8 cellular contexts compared by ENCODE assay signal in genomic region chrX:48468693-48469691, GRCh38. TPM values are rescaled to one million over a fixed set of nuclear protein-coding genes. Genes with fewer than 3 reads are reported as not detected.
A peak's percentile ranks its signal among the peaks of the same experiment; 100 is the strongest.
DNase-seq lines count a peak whose midpoint lies in the region; ATAC-seq and TF ChIP-seq lines count a peak whose summit lies in the region.

No MANE protein-coding gene starts in this region.

- CTCF ChIA-PET in CD8-positive, alpha-beta T cell (lab: Charles Lee) = interaction anchor here (0.6 to 1.8 kb wide), 6 partner anchors 40 to 509 kb away, joined by 3 to 4 read pairs (median 3); no protein-coding TSS in a partner anchor
- CTCF ChIA-PET in activated CD8-positive, alpha-beta T cell treated with anti-CD3 and anti-CD28 coated beads, Interleukin-2, amount 10 ng/mL, durations not matched to agents 7 days and 5 days (lab: Charles Lee) = interaction anchor here (0.7 to 2.9 kb wide), 3 partner anchors 67 to 374 kb away, joined by 3 to 13 read pairs (median 4); partner anchors contain the start of gene TBC1D25
- CTCF ChIA-PET in mammary epithelial cell (lab: Charles Lee; ENCODE audit: low non-redundant PET) = no interaction called here

- no peak for TF ChIP-seq CTCF in CD8-positive, alpha-beta T cell (IDR thresholded peaks at IDR 0.05)
- TF ChIP-seq CTCF in glutamatergic neuron (IDR thresholded peaks at IDR 0.05; ENCODE audit: partially characterized antibody, unreplicated experiment) = no peak
- TF ChIP-seq CTCF in mammary epithelial cell (conservative IDR thresholded peaks at IDR 0.05 in 1 of 2, IDR thresholded peaks at IDR 0.05 in 1 of 2; ENCODE audit: extremely low read depth in 1 of 2, insufficient read depth in 1 of 2, low read depth in 1 of 2, low read length in 2 of 2) = no peak

- ATAC-seq in CD8-positive, alpha-beta T cell = peak; percentile 65
- peak; percentile 46 for ATAC-seq in HG03432 (IDR thresholded peaks at IDR 0.05; ENCODE audit: unreplicated experiment)
- peak; percentile 70 for ATAC-seq in activated CD8-positive, alpha-beta T cell treated with anti-CD3 and anti-CD28 coated beads, Interleukin-2, amount 10 ng/mL, durations not matched to agents 7 days and 5 days
- ATAC-seq in HG03442 (IDR thresholded peaks at IDR 0.05; ENCODE audit: unreplicated experiment) = no peak

- H3K27ac Mint-ChIP-seq in CD8-positive, alpha-beta T cell = peak overlapping the region; percentile 75
- peak overlapping the region; percentile 90 for H3K27ac Mint-ChIP-seq in activated CD8-positive, alpha-beta T cell treated with anti-CD3 and anti-CD28 coated beads, Interleukin-2, amount 10 ng/mL, durations not matched to agents 7 days and 5 days
- peak overlapping the region; percentile 97 for H3K27ac Mint-ChIP-seq in glutamatergic neuron (ENCODE audit: unreplicated experiment)

- H3K9ac ChIP-seq in mammary epithelial cell (ENCODE audit: insufficient read depth, low read length) = no peak overlapping the region

- peak overlapping the region; percentile 70 for H3K4me3 ChIP-seq in CD8-positive, alpha-beta T cell (ENCODE audit: low read depth, low read length)
- H3K4me3 ChIP-seq in mammary epithelial cell (replicated peaks in 1 of 3; ENCODE audit: insufficient read depth in 1 of 3, low read depth in 2 of 3, low read length in 3 of 3) = no peak overlapping the region

- no peak overlapping the region for H2AFZ ChIP-seq in mammary epithelial cell (ENCODE audit: low read depth, low read length)

- H3K4me1 ChIP-seq in CD8-positive, alpha-beta T cell (ENCODE audit: insufficient read depth, low read length) = peaks cover 5% of the 10 kb centered on the region
- H3K4me1 ChIP-seq in mammary epithelial cell (ENCODE audit: insufficient read depth, low read length) = peaks cover 16% of the 10 kb centered on the region

- no peaks in the 10 kb centered on the region for H3K36me3 ChIP-seq in CD8-positive, alpha-beta T cell (ENCODE audit: insufficient read depth, low read length)
- no peaks in the 10 kb centered on the region for H3K36me3 ChIP-seq in mammary epithelial cell (ENCODE audit: insufficient read depth, low read length)

- peak overlapping the region; percentile 44 for H3K27ac ChIP-seq in CD8-positive, alpha-beta T cell (ENCODE audit: low read depth, low read length)
- H3K27ac ChIP-seq in mammary epithelial cell (ENCODE audit: insufficient read depth, low read depth, low read length) = no peak overlapping the region

- no peaks in the 10 kb centered on the region for H4K20me1 ChIP-seq in mammary epithelial cell (ENCODE audit: insufficient read depth, low read length)

- no peaks in the 10 kb centered on the region for H3K9me3 ChIP-seq in CD8-positive, alpha-beta T cell (ENCODE audit: low read length)
- no peaks in the 10 kb centered on the region for H3K9me3 ChIP-seq in mammary epithelial cell (replicated peaks; ENCODE audit: insufficient read depth, low read length)

- dilution Hi-C loops in mammary epithelial cell (cut with HindIII; ENCODE audit: low sequenced_read_pairs) = no loop called here

- intact Hi-C loops in CD8-positive, alpha-beta T cell (cut with DNase I, micrococcal nuclease) = loop anchor here in 1 of 2 experiments (1.0 kb wide), 2 partner anchors 380 to 386 kb away; no protein-coding TSS in a partner anchor
- intact Hi-C loops in mammary epithelial cell (cut with micrococcal nuclease) = no loop called here

- no TSS peak for BruUV-seq in mammary epithelial cell (replicated peaks; lab: Mats Ljungman, UMichigan)

- peaks cover 20% of the 10 kb centered on the region for H3K4me1 Mint-ChIP-seq in CD8-positive, alpha-beta T cell (ENCODE audit: low read depth)
- peaks cover 59% of the 10 kb centered on the region for H3K4me1 Mint-ChIP-seq in activated CD8-positive, alpha-beta T cell treated with anti-CD3 and anti-CD28 coated beads, Interleukin-2, amount 10 ng/mL, durations not matched to agents 7 days and 5 days (ENCODE audit: low read depth)
- peaks cover 44% of the 10 kb centered on the region for H3K4me1 Mint-ChIP-seq in glutamatergic neuron (ENCODE audit: low read depth, unreplicated experiment)

- H3K27me3 Mint-ChIP-seq in CD8-positive, alpha-beta T cell (ENCODE audit: low read depth) = no peaks in the 10 kb centered on the region
- H3K27me3 Mint-ChIP-seq in activated CD8-positive, alpha-beta T cell treated with anti-CD3 and anti-CD28 coated beads, Interleukin-2, amount 10 ng/mL, durations not matched to agents 7 days and 5 days (ENCODE audit: low read depth) = no peaks in the 10 kb centered on the region
- peaks cover 18% of the 10 kb centered on the region for H3K27me3 Mint-ChIP-seq in glutamatergic neuron (ENCODE audit: unreplicated experiment)

- WGBS in mammary epithelial cell (ENCODE audit: low coverage, missing lambda C conversion rate) = 74% methylated on average over 14 of the region's 23 CpGs

- H3K27me3 ChIP-seq in CD8-positive, alpha-beta T cell (ENCODE audit: insufficient read depth, low read length) = no peaks in the 10 kb centered on the region
- H3K27me3 ChIP-seq in mammary epithelial cell (ENCODE audit: insufficient read depth, low read length) = no peaks in the 10 kb centered on the region

- no peak overlapping the region for H3K4me2 ChIP-seq in mammary epithelial cell (ENCODE audit: insufficient read depth, low read depth, low read length)

- no peaks in the 10 kb centered on the region for H3K9me3 Mint-ChIP-seq in CD8-positive, alpha-beta T cell
- H3K9me3 Mint-ChIP-seq in activated CD8-positive, alpha-beta T cell treated with anti-CD3 and anti-CD28 coated beads, Interleukin-2, amount 10 ng/mL, durations not matched to agents 7 days and 5 days (ENCODE audit: insufficient read depth) = no peaks in the 10 kb centered on the region
- H3K9me3 Mint-ChIP-seq in glutamatergic neuron (ENCODE audit: unreplicated experiment) = peaks cover 23% of the 10 kb centered on the region

- peaks cover 14% of the 10 kb centered on the region for H3K36me3 Mint-ChIP-seq in CD8-positive, alpha-beta T cell
- H3K36me3 Mint-ChIP-seq in activated CD8-positive, alpha-beta T cell treated with anti-CD3 and anti-CD28 coated beads, Interleukin-2, amount 10 ng/mL, durations not matched to agents 7 days and 5 days (ENCODE audit: low read depth) = peaks cover 35% of the 10 kb centered on the region
- no peaks in the 10 kb centered on the region for H3K36me3 Mint-ChIP-seq in glutamatergic neuron (ENCODE audit: unreplicated experiment)

- POLR2A ChIA-PET in CD8-positive, alpha-beta T cell (lab: Charles Lee) = interaction anchor here (0.6 to 1.0 kb wide), 2 partner anchors 18 to 105 kb away, joined by 3 read pairs; partner anchors contain the start of gene RBM3
- POLR2A ChIA-PET in activated CD8-positive, alpha-beta T cell treated with anti-CD3 and anti-CD28 coated beads, Interleukin-2, amount 10 ng/mL, durations not matched to agents 7 days and 5 days (lab: Charles Lee) = interaction anchor here (0.6 to 2.7 kb wide), 5 partner anchors 53 to 1230 kb away, joined by 3 to 9 read pairs (median 4); partner anchors contain the start of genes EBP and RBM3

- peak overlapping the region; percentile 89 for H3K4me3 Mint-ChIP-seq in CD8-positive, alpha-beta T cell
- peak overlapping the region; percentile 97 for H3K4me3 Mint-ChIP-seq in activated CD8-positive, alpha-beta T cell treated with anti-CD3 and anti-CD28 coated beads, Interleukin-2, amount 10 ng/mL, durations not matched to agents 7 days and 5 days
- H3K4me3 Mint-ChIP-seq in glutamatergic neuron (ENCODE audit: unreplicated experiment) = peak overlapping the region; percentile 98

- H3K79me2 ChIP-seq in mammary epithelial cell (ENCODE audit: insufficient read depth, low read length) = no peaks in the 10 kb centered on the region

- in situ Hi-C loops in mammary epithelial cell (cut with MboI; ENCODE audit: low sequenced_read_pairs in 2 of 2) = no loop called here

- peak in 5 of 7 experiments; percentile 14 to 63 (median 37) for DNase-seq in CD8-positive, alpha-beta T cell
- peak; percentile 64 for DNase-seq in activated CD8-positive, alpha-beta T cell treated with anti-CD3 and anti-CD28 coated beads, Interleukin-2, amount 10 ng/mL, durations not matched to agents 7 days and 5 days
- peak; percentile 44 for DNase-seq in glutamatergic neuron
- peak; percentile 12 for DNase-seq in stimulated activated CD8-positive, alpha-beta memory T cell treated with anti-CD3 and anti-CD28 coated beads, Interleukin-15, amount 100 ng/mL, for 24 hours (ENCODE audit: low read depth)
- no peak for DNase-seq in NCI-H2196 treated with DMSO at 0.1 percent for 48 hours (lab: John Stamatoyannopoulos, UW; ENCODE audit: unreplicated experiment)
- DNase-seq in mammary epithelial cell = no peak

RNA-seq across cellular contexts. Expression of gene SLC38A5, which starts 1.1 kb away (rescaled TPM):
- total RNA-seq in CD8-positive, alpha-beta T cell = 1 to 10 TPM; 8.1 to 8.4 TPM
- total RNA-seq in activated CD8-positive, alpha-beta T cell treated with anti-CD3 and anti-CD28 coated beads, Interleukin-2, amount 10 ng/mL, durations not matched to agents 7 days and 5 days = 10 to 100 TPM; 86.0 to 88.0 TPM
- 136 TPM for total RNA-seq in glutamatergic neuron (ENCODE audit: unreplicated experiment)
- 1 to 10 TPM; 1.5 to 4.5 TPM for total RNA-seq in mammary epithelial cell
- polyA plus RNA-seq in mammary epithelial cell = 2.1 TPM
- 18.6 TPM for polyA minus RNA-seq in mammary epithelial cell

RNA-seq across cellular contexts. Expression of gene FTSJ1, which starts 7.0 kb away (rescaled TPM):
- 10 to 100 TPM; 61.4 to 67.4 TPM for total RNA-seq in CD8-positive, alpha-beta T cell
- total RNA-seq in activated CD8-positive, alpha-beta T cell treated with anti-CD3 and anti-CD28 coated beads, Interleukin-2, amount 10 ng/mL, durations not matched to agents 7 days and 5 days = 10 to 100 TPM; 64.9 to 72.0 TPM
- total RNA-seq in glutamatergic neuron (ENCODE audit: unreplicated experiment) = 87.6 TPM
- total RNA-seq in mammary epithelial cell = 100 to 1,000 TPM; 112 to 126 TPM
- polyA plus RNA-seq in mammary epithelial cell = 113 TPM
- 117 TPM for polyA minus RNA-seq in mammary epithelial cell

RNA-seq across cellular contexts. Expression of gene PORCN, which starts 39.8 kb away (rescaled TPM):
- 10 to 100 TPM; 18.3 to 19.8 TPM for total RNA-seq in CD8-positive, alpha-beta T cell
- total RNA-seq in activated CD8-positive, alpha-beta T cell treated with anti-CD3 and anti-CD28 coated beads, Interleukin-2, amount 10 ng/mL, durations not matched to agents 7 days and 5 days = 10 to 100 TPM; 19.4 to 22.7 TPM
- total RNA-seq in glutamatergic neuron (ENCODE audit: unreplicated experiment) (18.6 TPM), mammary epithelial cell (100 to 1,000 TPM in 1 of 2 donors, 10 to 100 TPM in 1; 36.2 to 113 TPM)
- 86.4 TPM for polyA plus RNA-seq in mammary epithelial cell
- 111 TPM for polyA minus RNA-seq in mammary epithelial cell

RNA-seq across cellular contexts. Expression of gene EBP, which starts 52.6 kb away (rescaled TPM):
- 10 to 100 TPM; 55.2 to 56.9 TPM for total RNA-seq in CD8-positive, alpha-beta T cell
- 100 to 1,000 TPM; 338 to 344 TPM for total RNA-seq in activated CD8-positive, alpha-beta T cell treated with anti-CD3 and anti-CD28 coated beads, Interleukin-2, amount 10 ng/mL, durations not matched to agents 7 days and 5 days
- 132 TPM for total RNA-seq in glutamatergic neuron (ENCODE audit: unreplicated experiment)
- 100 to 1,000 TPM in 1 of 2 donors, 10 to 100 TPM in 1; 86.4 to 292 TPM for total RNA-seq in mammary epithelial cell
- polyA plus RNA-seq in mammary epithelial cell = 538 TPM
- 972 TPM for polyA minus RNA-seq in mammary epithelial cell

RNA-seq across cellular contexts. Expression of gene SSX4B, which starts 57.2 kb away (rescaled TPM):
- total RNA-seq in CD8-positive, alpha-beta T cell = not detected
- not detected for total RNA-seq in activated CD8-positive, alpha-beta T cell treated with anti-CD3 and anti-CD28 coated beads, Interleukin-2, amount 10 ng/mL, durations not matched to agents 7 days and 5 days
- total RNA-seq in glutamatergic neuron (ENCODE audit: unreplicated experiment) = 0.71 TPM
- not detected for total RNA-seq in mammary epithelial cell
- not detected for polyA plus RNA-seq in mammary epithelial cell
- not detected for polyA minus RNA-seq in mammary epithelial cell

Comparison
In these comparisons a context has a peak if more than half of its experiments do, and no peak if none do; other contexts are left out.
1. DNase-seq: peak in CD8-positive, alpha-beta T cell (5 of 7), activated CD8-positive, alpha-beta T cell treated with anti-CD3 and anti-CD28 coated beads, Interleukin-2, amount 10 ng/mL, durations not matched to agents 7 days and 5 days (single experiment), glutamatergic neuron (single experiment) and stimulated activated CD8-positive, alpha-beta memory T cell treated with anti-CD3 and anti-CD28 coated beads, Interleukin-15, amount 100 ng/mL, for 24 hours (single experiment); none in NCI-H2196 treated with DMSO at 0.1 percent for 48 hours (single experiment) and mammary epithelial cell (single experiment).
2. RNA of gene SLC38A5, which starts 1.1 kb away (total RNA-seq): 136 TPM in glutamatergic neuron (single experiment) and 86.0 to 88.0 TPM in activated CD8-positive, alpha-beta T cell treated with anti-CD3 and anti-CD28 coated beads, Interleukin-2, amount 10 ng/mL, durations not matched to agents 7 days and 5 days; 8.1 to 8.4 TPM in CD8-positive, alpha-beta T cell and 1.5 to 4.5 TPM in mammary epithelial cell; every median in the first group is over 4 times any median in the second.
3. Peak in every context shown above with its lines, with median percentiles within 50 percentile points of each other: H3K27ac Mint-ChIP-seq and H3K4me3 Mint-ChIP-seq.